In the genomic region with DNA sequence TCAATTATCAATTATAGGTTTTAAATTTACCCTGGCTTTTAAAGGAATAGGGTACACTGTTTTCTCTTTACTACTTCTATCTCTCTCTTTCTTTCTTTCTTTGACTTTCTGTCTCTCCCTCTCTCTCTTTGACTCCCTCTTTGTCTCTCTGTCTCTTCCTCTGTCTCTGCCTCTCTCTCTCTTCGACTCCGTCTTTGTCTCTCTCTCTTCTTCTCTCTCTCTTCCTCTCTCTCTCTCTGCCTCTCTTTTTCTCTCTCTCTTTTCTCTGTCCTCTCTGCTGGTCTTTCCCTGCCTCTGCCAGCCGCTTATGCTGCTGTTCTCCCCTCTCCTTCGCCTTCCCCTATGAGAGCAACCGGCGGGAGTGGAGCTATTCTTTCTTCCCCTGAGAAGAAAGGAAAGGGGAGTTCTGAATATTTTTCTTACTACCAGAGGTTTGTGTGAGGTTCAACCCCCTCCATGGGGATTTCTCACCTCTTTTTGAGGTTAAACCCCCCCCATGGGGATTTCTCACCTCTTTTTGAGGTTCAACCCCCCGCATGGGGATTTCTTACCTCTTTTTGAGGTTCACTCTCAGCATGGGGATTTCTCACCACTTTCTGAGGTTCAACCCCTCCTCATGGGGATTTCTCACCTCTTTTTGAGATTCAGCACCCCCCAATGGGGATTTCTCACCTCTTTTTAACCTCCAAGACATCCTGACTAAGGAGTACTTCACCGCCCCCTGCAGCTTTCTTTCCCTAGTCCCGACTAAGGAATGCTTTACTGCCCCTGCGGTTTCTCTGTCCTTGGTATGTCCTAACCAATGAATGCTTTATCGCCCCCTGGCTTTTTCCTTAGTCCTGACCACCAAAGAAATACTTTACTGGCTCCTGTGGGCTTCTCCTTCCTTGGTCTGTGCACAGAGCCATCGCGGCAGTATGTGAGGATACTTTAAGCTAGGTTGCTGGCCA, we compare ENCODE assay signal across 9 cellular contexts. TPM values are rescaled to one million over a fixed set of nuclear protein-coding genes. Genes with fewer than 3 reads are reported as not detected.
DNase-seq lines count a peak whose midpoint lies in the region; ATAC-seq lines count a peak whose summit lies in the region.
"Had no signal": no experiment of that assay in that cellular context is flagged by ENCODE, and none has a peak within 500 bp of the region (broad histone marks: within the 10 kb centered on the region; RNA-seq: fewer than 3 reads in every experiment).

No MANE protein-coding gene starts in this region.

- DNase-seq in T-helper 17 cell: peak; percentile 14 to 40 (median 22)
- peak; percentile 23 for DNase-seq in dermis blood vessel endothelial cell
- DNase-seq in stimulated activated CD4-positive, alpha-beta T cell treated with anti-CD3 and anti-CD28 coated beads, TNF-alpha, amount 100 ng/mL, for 4 hours (ENCODE audit: low read depth in 3 of 3): peak in 2 of 3 experiments; percentile 2 to 12
- DNase-seq in CD1c-positive myeloid dendritic cell (ENCODE audit: extremely low spot score): no peak
- no peak for DNase-seq in HuH-7 (ENCODE audit: low spot score)
- no peak for DNase-seq in GM19238 (ENCODE audit: insufficient read length, low spot score)
- no peak for DNase-seq in cortex of kidney (lab: John Stamatoyannopoulos, UW)

- no peaks in the 10 kb centered on the region for H3K27me3 Mint-ChIP-seq in T-helper 17 cell

- ATAC-seq in GM21717 (IDR thresholded peaks at IDR 0.05; ENCODE audit: unreplicated experiment) (peak; percentile 59), T-helper 17 cell (peak; percentile 95)

- H3K9me3 ChIP-seq in T-helper 17 cell (ENCODE audit: control insufficient read depth, low read length, poor library complexity, severe bottlenecking): no peaks in the 10 kb centered on the region
- H3K9me3 ChIP-seq: neutrophil had no signal

- H3K27ac Mint-ChIP-seq in T-helper 17 cell: peak overlapping the region; percentile 93

- H3K4me3 Mint-ChIP-seq in T-helper 17 cell: peak overlapping the region; percentile 47

- H3K4me1 Mint-ChIP-seq in T-helper 17 cell: peaks cover 14% of the 10 kb centered on the region

- H3K36me3 Mint-ChIP-seq in T-helper 17 cell (ENCODE audit: low read depth): peaks cover 3% of the 10 kb centered on the region

RNA-seq across cellular contexts. Expression of a gene that starts 27.4 kb away (rescaled TPM):
- 10 to 100 TPM; 77.1 to 80.4 TPM for total RNA-seq in T-helper 17 cell
- total RNA-seq in dermis blood vessel endothelial cell: 10.7 and 13.4 TPM in 2 replicates

Comparison
In these comparisons a context has a peak if more than half of its experiments do, and no peak if none do; other contexts are left out.
1. DNase-seq: peak in T-helper 17 cell (3 of 3), dermis blood vessel endothelial cell (single experiment) and stimulated activated CD4-positive, alpha-beta T cell treated with anti-CD3 and anti-CD28 coated beads, TNF-alpha, amount 100 ng/mL, for 4 hours (2 of 3); none in CD1c-positive myeloid dendritic cell (single experiment), HuH-7 (single experiment), GM19238 (single experiment) and cortex of kidney (single experiment).